ENCODE assay signal across 14 cellular contexts in the genomic region with DNA sequence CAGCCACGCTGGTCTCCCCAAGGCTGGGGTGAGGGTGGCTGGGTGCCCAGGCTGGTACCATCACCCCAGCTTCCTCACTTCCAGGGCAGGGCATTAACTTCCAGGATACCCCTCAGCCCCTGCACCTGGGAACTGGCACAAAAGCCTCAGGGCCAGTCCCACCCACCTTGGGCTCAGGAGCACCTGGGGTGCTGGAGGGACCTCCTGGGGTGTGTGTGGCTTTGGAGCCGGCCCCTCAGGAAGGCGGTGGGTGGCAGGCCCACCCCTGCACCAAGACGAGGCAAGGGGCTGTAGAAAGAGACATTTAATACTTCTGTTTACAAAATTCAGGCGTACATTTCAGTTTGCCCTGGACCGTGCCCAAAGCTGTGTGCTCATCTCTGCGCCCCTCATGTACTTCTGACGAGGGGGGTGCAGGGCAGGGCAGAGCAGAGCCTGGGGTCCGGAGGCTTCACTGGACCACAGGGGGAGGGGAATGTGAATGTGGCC. TPM values are rescaled to one million over a fixed set of nuclear protein-coding genes. Genes with fewer than 3 reads are reported as not detected.
DNase-seq lines count a peak whose midpoint lies in the region; ATAC-seq and TF ChIP-seq lines count a peak whose summit lies in the region.
"Had no signal": no experiment of that assay in that cellular context is flagged by ENCODE, and none has a peak within 500 bp of the region (broad histone marks: within the 10 kb centered on the region; RNA-seq: fewer than 3 reads in every experiment).

No MANE protein-coding gene starts in this region.

- no peaks in the 10 kb centered on the region for H3K9me3 ChIP-seq in endodermal cell (ENCODE audit: control insufficient read depth, low read length)
- no peaks in the 10 kb centered on the region for H3K9me3 ChIP-seq in effector memory CD4-positive, alpha-beta T cell (ENCODE audit: control insufficient read depth, low read length)

- no peak for DNase-seq in activated naive CD4-positive, alpha-beta T cell treated with anti-CD3 and anti-CD28 coated beads, Interleukin-2, amount 10 ng/mL, durations not matched to agents 7 days and 5 days
- DNase-seq in activated naive CD4-positive, alpha-beta T cell treated with anti-CD3 and anti-CD28 coated beads, Interleukin-2, amount 50 U/mL, for 72 hours (ENCODE audit: low spot score in 2 of 2): no peak
- DNase-seq in endodermal cell: no peak
- no peak for DNase-seq in stimulated activated CD4-positive, alpha-beta T cell treated with anti-CD3 and anti-CD28 coated beads, Interleukin-2, amount 100 ng/mL, for 48 hours
- DNase-seq in effector memory CD4-positive, alpha-beta T cell: no peak
- DNase-seq: activated CD8-positive, alpha-beta memory T cell treated with anti-CD3 and anti-CD28 coated beads, Interleukin-2, amount 50 U/mL, for 4 hours; CD8-positive, alpha-beta T cell; NCI-H1436; nucleus accumbens had no signal

- no peaks in the 10 kb centered on the region for H3K27me3 ChIP-seq in endodermal cell (ENCODE audit: control insufficient read depth, insufficient read depth, low read length, poor library complexity, severe bottlenecking)
- H3K27me3 ChIP-seq in rectal smooth muscle tissue (ENCODE audit: control insufficient read depth, insufficient read depth, low read length): no peaks in the 10 kb centered on the region
- H3K27me3 ChIP-seq in effector memory CD4-positive, alpha-beta T cell (replicated peaks; ENCODE audit: control insufficient read depth, insufficient read depth, low read length, poor library complexity, severe bottlenecking): no peaks in the 10 kb centered on the region

- peaks cover 4% of the 10 kb centered on the region for H3K27me3 Mint-ChIP-seq in activated naive CD4-positive, alpha-beta T cell treated with anti-CD3 and anti-CD28 coated beads, Interleukin-2, amount 10 ng/mL, durations not matched to agents 7 days and 5 days
- H3K27me3 Mint-ChIP-seq in endodermal cell (ENCODE audit: insufficient read depth): no peaks in the 10 kb centered on the region
- H3K27me3 Mint-ChIP-seq: activated naive CD8-positive, alpha-beta T cell had no signal

- H3K4me1 ChIP-seq in endodermal cell (ENCODE audit: control insufficient read depth, insufficient read depth, low read length) (peaks cover 3% of the 10 kb centered on the region), rectal smooth muscle tissue (ENCODE audit: control insufficient read depth, insufficient read depth, low read length) (no peaks in the 10 kb centered on the region)
- no peaks in the 10 kb centered on the region for H3K4me1 ChIP-seq in effector memory CD4-positive, alpha-beta T cell (ENCODE audit: control insufficient read depth, insufficient read depth, low read length, poor library complexity, severe bottlenecking)

- CTCF ChIA-PET in activated naive CD4-positive, alpha-beta T cell treated with anti-CD3 and anti-CD28 coated beads, Interleukin-2, amount 10 ng/mL, durations not matched to agents 7 days and 5 days (lab: Charles Lee): no interaction called here

- peak overlapping the region; percentile 72 for H3K27ac ChIP-seq in endodermal cell (ENCODE audit: low read depth, low read length)
- H3K27ac ChIP-seq in rectal smooth muscle tissue (ENCODE audit: low read depth, low read length): peak overlapping the region; percentile 3
- H3K27ac ChIP-seq in effector memory CD4-positive, alpha-beta T cell (ENCODE audit: insufficient read depth, low read length, poor library complexity, severe bottlenecking): no peak overlapping the region
- H3K27ac ChIP-seq: HL-60, SK-N-MC had no signal

- 94 to 100% methylated on average over 5 to 9 of the region's 9 CpGs for WGBS in endodermal cell (ENCODE audit: insufficient coverage in 1 of 2, insufficient read length in 1 of 2), 2 experiments

- H3K4me3 ChIP-seq in endodermal cell (ENCODE audit: low read length): no peak overlapping the region
- no peak overlapping the region for H3K4me3 ChIP-seq in rectal smooth muscle tissue (ENCODE audit: low read length)
- no peak overlapping the region for H3K4me3 ChIP-seq in effector memory CD4-positive, alpha-beta T cell (ENCODE audit: insufficient read depth, low read depth, low read length, poor library complexity, severe bottlenecking)
- H3K4me3 ChIP-seq: SK-N-MC, smooth muscle cell had no signal

- no peak overlapping the region for H3K4me3 Mint-ChIP-seq in activated naive CD4-positive, alpha-beta T cell treated with anti-CD3 and anti-CD28 coated beads, Interleukin-2, amount 10 ng/mL, durations not matched to agents 7 days and 5 days
- no peak overlapping the region for H3K4me3 Mint-ChIP-seq in endodermal cell
- H3K4me3 Mint-ChIP-seq: activated naive CD8-positive, alpha-beta T cell; CD8-positive, alpha-beta T cell had no signal

- no peak for ATAC-seq in activated naive CD4-positive, alpha-beta T cell treated with anti-CD3 and anti-CD28 coated beads, Interleukin-2, amount 50 U/mL, for 72 hours
- ATAC-seq: CD8-positive, alpha-beta T cell had no signal

- H3K36me3 Mint-ChIP-seq in activated naive CD4-positive, alpha-beta T cell treated with anti-CD3 and anti-CD28 coated beads, Interleukin-2, amount 10 ng/mL, durations not matched to agents 7 days and 5 days: peaks cover 28% of the 10 kb centered on the region
- no peaks in the 10 kb centered on the region for H3K36me3 Mint-ChIP-seq in activated naive CD4-positive, alpha-beta T cell treated with anti-CD3 and anti-CD28 coated beads, Interleukin-2, amount 50 U/mL, for 72 hours
- peaks cover 26% of the 10 kb centered on the region for H3K36me3 Mint-ChIP-seq in endodermal cell (ENCODE audit: low read depth)
- H3K36me3 Mint-ChIP-seq: activated naive CD8-positive, alpha-beta T cell had no signal

- H3K4me1 Mint-ChIP-seq in activated naive CD4-positive, alpha-beta T cell treated with anti-CD3 and anti-CD28 coated beads, Interleukin-2, amount 10 ng/mL, durations not matched to agents 7 days and 5 days: no peaks in the 10 kb centered on the region
- peaks cover 7% of the 10 kb centered on the region for H3K4me1 Mint-ChIP-seq in endodermal cell

- peak overlapping the region; percentile 69 for H3K27ac Mint-ChIP-seq in activated naive CD4-positive, alpha-beta T cell treated with anti-CD3 and anti-CD28 coated beads, Interleukin-2, amount 10 ng/mL, durations not matched to agents 7 days and 5 days
- H3K27ac Mint-ChIP-seq in activated naive CD4-positive, alpha-beta T cell treated with anti-CD3 and anti-CD28 coated beads, Interleukin-2, amount 50 U/mL, for 72 hours: peak overlapping the region in 1 of 2 donors; percentile 84
- H3K27ac Mint-ChIP-seq in endodermal cell: peak overlapping the region; percentile 77
- H3K27ac Mint-ChIP-seq: activated naive CD8-positive, alpha-beta T cell; CD8-positive, alpha-beta T cell had no signal

- no peak overlapping the region for H3K9ac ChIP-seq in endodermal cell (ENCODE audit: extremely low read depth, low read length, poor library complexity, severe bottlenecking)
- no peak overlapping the region for H3K9ac ChIP-seq in rectal smooth muscle tissue (ENCODE audit: low read length)

- H3K9me3 Mint-ChIP-seq in activated naive CD4-positive, alpha-beta T cell treated with anti-CD3 and anti-CD28 coated beads, Interleukin-2, amount 10 ng/mL, durations not matched to agents 7 days and 5 days: no peaks in the 10 kb centered on the region
- H3K9me3 Mint-ChIP-seq in activated naive CD4-positive, alpha-beta T cell treated with anti-CD3 and anti-CD28 coated beads, Interleukin-2, amount 50 U/mL, for 72 hours: no peaks in the 10 kb centered on the region
- H3K9me3 Mint-ChIP-seq in endodermal cell: no peaks in the 10 kb centered on the region
- H3K9me3 Mint-ChIP-seq: CD8-positive, alpha-beta T cell had no signal

- TF ChIP-seq CTCF in endodermal cell (conservative IDR thresholded peaks at IDR 0.05): no peak

- H3K36me3 ChIP-seq in endodermal cell (ENCODE audit: control insufficient read depth, insufficient read depth, low read length) (peaks cover 23% of the 10 kb centered on the region), rectal smooth muscle tissue (ENCODE audit: control insufficient read depth, insufficient read depth, low read length) (peaks cover 14% of the 10 kb centered on the region)
- H3K36me3 ChIP-seq in effector memory CD4-positive, alpha-beta T cell (ENCODE audit: control insufficient read depth, insufficient read depth, low read length): peaks cover 57% of the 10 kb centered on the region

RNA-seq across cellular contexts. Expression of gene MPND, which starts 16.8 kb away (rescaled TPM):
- total RNA-seq in activated naive CD4-positive, alpha-beta T cell treated with anti-CD3 and anti-CD28 coated beads, Interleukin-2, amount 50 U/mL, for 72 hours: 10 to 100 TPM; 18.4 to 22.0 TPM
- 10 to 100 TPM; 51.5 to 55.9 TPM for total RNA-seq in endodermal cell
- 32.8 TPM for polyA plus RNA-seq in endodermal cell (2013, experiment 1 of 2)
- polyA plus RNA-seq in endodermal cell (2013, experiment 2 of 2): 30.6 TPM

RNA-seq across cellular contexts. Expression of gene STAP2, which starts 21.5 kb away (rescaled TPM):
- 10 to 100 TPM; 17.4 to 22.3 TPM for total RNA-seq in activated naive CD4-positive, alpha-beta T cell treated with anti-CD3 and anti-CD28 coated beads, Interleukin-2, amount 50 U/mL, for 72 hours
- total RNA-seq in endodermal cell: 10 to 100 TPM; 12.7 to 13.3 TPM
- polyA plus RNA-seq in endodermal cell (2013, experiment 1 of 2): 10.3 TPM
- 9.6 TPM for polyA plus RNA-seq in endodermal cell (2013, experiment 2 of 2)

RNA-seq across cellular contexts. Expression of gene SH3GL1, which starts 40.2 kb away (rescaled TPM):
- 10 to 100 TPM; 40.9 to 53.4 TPM for total RNA-seq in activated naive CD4-positive, alpha-beta T cell treated with anti-CD3 and anti-CD28 coated beads, Interleukin-2, amount 50 U/mL, for 72 hours
- 10 to 100 TPM; 76.8 to 77.0 TPM for total RNA-seq in endodermal cell
- 76.9 TPM for polyA plus RNA-seq in endodermal cell (2013, experiment 1 of 2)
- 77.1 TPM for polyA plus RNA-seq in endodermal cell (2013, experiment 2 of 2)

RNA-seq across cellular contexts. Expression of gene CHAF1A, which starts 42.3 kb away (rescaled TPM):
- total RNA-seq in activated naive CD4-positive, alpha-beta T cell treated with anti-CD3 and anti-CD28 coated beads, Interleukin-2, amount 50 U/mL, for 72 hours: 10 to 100 TPM; 67.1 to 93.6 TPM
- total RNA-seq in endodermal cell: 10 to 100 TPM; 70.7 to 76.9 TPM
- 48.1 TPM for polyA plus RNA-seq in endodermal cell (2013, experiment 1 of 2)
- polyA plus RNA-seq in endodermal cell (2013, experiment 2 of 2): 46.4 TPM

RNA-seq across cellular contexts. Expression of gene FSD1, which starts 55.7 kb away (rescaled TPM):
- total RNA-seq in activated naive CD4-positive, alpha-beta T cell treated with anti-CD3 and anti-CD28 coated beads, Interleukin-2, amount 50 U/mL, for 72 hours: 10 to 100 TPM; 15.3 to 38.0 TPM
- total RNA-seq in endodermal cell: 10 to 100 TPM; 33.3 to 37.9 TPM
- 66.1 TPM for polyA plus RNA-seq in endodermal cell (2013, experiment 1 of 2)
- polyA plus RNA-seq in endodermal cell (2013, experiment 2 of 2): 53.5 TPM
